Comparison of ENCODE assay signal across 13 cellular contexts in genomic region chr13:110503037-110503901, GRCh38. TPM values are rescaled to one million over a fixed set of nuclear protein-coding genes. Genes with fewer than 3 reads are reported as not detected.
DNase-seq lines count a peak whose midpoint lies in the region; ATAC-seq and TF ChIP-seq lines count a peak whose summit lies in the region.
"Had no signal": no experiment of that assay in that cellular context is flagged by ENCODE, and none has a peak within 500 bp of the region (broad histone marks: within the 10 kb centered on the region; RNA-seq: fewer than 3 reads in every experiment).

No MANE protein-coding gene starts in this region.

- no peak overlapping the region for H3K4ac ChIP-seq in IMR-90 (ENCODE audit: low read depth, low read length)

- 72% methylated on average over 7 of the region's 20 CpGs; no CpG with 5 or more reads in 1 of the 2 experiments for WGBS in IMR-90 (ENCODE audit: extremely low coverage in 2 of 2, insufficient read length in 1 of 2), 2 experiments

- CTCF ChIA-PET in CD8-positive, alpha-beta memory T cell (lab: Charles Lee) = no interaction called here
- CTCF ChIA-PET in IMR-90 (lab: Yijun Ruan, JAX) = no interaction called here

- H2BK5ac ChIP-seq in IMR-90 (ENCODE audit: low read depth, low read length, poor library complexity, severe bottlenecking) = peak overlapping the region; percentile 68

- no peak overlapping the region for H2BK20ac ChIP-seq in IMR-90 (ENCODE audit: low read depth, low read length)

- TSS peak; percentile 89 for BruUV-seq in IMR-90 (replicated peaks; lab: Mats Ljungman, UMichigan)

- H3K56ac ChIP-seq in IMR-90 (ENCODE audit: extremely low read depth, insufficient read depth, low read length) = no peak overlapping the region

- TF ChIP-seq CTCF in IMR-90 (conservative IDR thresholded peaks at IDR 0.05; ENCODE audit: low read depth, low read length) (no peak), osteocyte (IDR thresholded peaks at IDR 0.05) (no peak), colonic mucosa (IDR thresholded peaks at IDR 0.05) (no peak)

- H2AFZ ChIP-seq in IMR-90 (replicated peaks; ENCODE audit: low read length, poor library complexity) = no peak overlapping the region

- peak overlapping the region; percentile 65 for H3K27ac ChIP-seq in CD8-positive, alpha-beta memory T cell (ENCODE audit: low read depth, low read length)
- peak overlapping the region; percentile 28; the same call in 1 of the 2 replicates for H3K27ac ChIP-seq in IMR-90 (ENCODE audit: insufficient read depth, low read length)
- no peak overlapping the region for H3K27ac ChIP-seq in colonic mucosa
- H3K27ac ChIP-seq: prostate gland had no signal

- H3K79me1 ChIP-seq in IMR-90 (ENCODE audit: low read depth in 1 of 2, low read length in 2 of 2) = peaks cover 20 to 32% of the 10 kb centered on the region in 2 experiments

- POLR2A ChIA-PET in CD8-positive, alpha-beta memory T cell (lab: Charles Lee) = no interaction called here
- POLR2A ChIA-PET in IMR-90 (lab: Charles Lee; ENCODE audit: unreplicated experiment) = no interaction called here

- no peak for TF ChIP-seq POLR2A in IMR-90 (IDR thresholded peaks at IDR 0.05; ENCODE audit: low read depth, low read length)

- no peak for DNase-seq in CD8-positive, alpha-beta memory T cell
- DNase-seq in IMR-90 (peak; percentile 12), osteocyte (ENCODE audit: extremely low spot score, unreplicated experiment) (no peak), colonic mucosa (no peak), NCI-H2227 treated with DMSO at 0.1 percent for 48 hours (lab: John Stamatoyannopoulos, UW) (no peak), Kasumi-1 (lab: John Stamatoyannopoulos, UW) (no peak), NCI-H128 (lab: John Stamatoyannopoulos, UW; ENCODE audit: unreplicated experiment) (no peak)
- DNase-seq: activated naive CD8-positive, alpha-beta T cell treated with anti-CD3 and anti-CD28 coated beads for 36 hours; CD4-positive, alpha-beta T cell; midbrain had no signal

- ATAC-seq in IMR-90 (ENCODE audit: low read depth) = no peak
- ATAC-seq: SK-N-SH treated with all-trans-retinoic acid at 6 μM for 48 hours had no signal

- no peak overlapping the region for H2BK15ac ChIP-seq in IMR-90 (ENCODE audit: low read depth, low read length)

- no peaks in the 10 kb centered on the region for H3K4me1 ChIP-seq in CD8-positive, alpha-beta memory T cell (ENCODE audit: insufficient read depth, low read length)
- H3K4me1 ChIP-seq in IMR-90 (ENCODE audit: control insufficient read depth, insufficient read depth, low read length) (peaks cover 11% of the 10 kb centered on the region), colonic mucosa (peaks cover 10% of the 10 kb centered on the region)
- H3K4me1 ChIP-seq: prostate gland had no signal

- peaks cover 10% of the 10 kb centered on the region; the same call in 1 of the 2 replicates for H4K20me1 ChIP-seq in IMR-90 (ENCODE audit: insufficient read depth, low read length)

- no peak overlapping the region for H3K4me2 ChIP-seq in IMR-90 (ENCODE audit: low read depth, low read length)

- no peaks in the 10 kb centered on the region for H3K36me3 Mint-ChIP-seq in CD8-positive, alpha-beta memory T cell
- no peaks in the 10 kb centered on the region for H3K36me3 Mint-ChIP-seq in dendritic cell treated with granulocyte-macrophage colony-stimulating factor and Interleukin-4, amounts not matched to agents 40 ng/mL and 50 ng/mL, for 4 days (ENCODE audit: low read depth)
- peaks cover 72% of the 10 kb centered on the region for H3K36me3 Mint-ChIP-seq in osteocyte (ENCODE audit: unreplicated experiment)
- H3K36me3 Mint-ChIP-seq: activated naive CD8-positive, alpha-beta T cell treated with anti-CD3 and anti-CD28 coated beads for 36 hours had no signal

- TF ChIP-seq RAD21 in IMR-90 (IDR thresholded peaks at IDR 0.05; ENCODE audit: low read length) = no peak

- H3K9ac ChIP-seq in IMR-90 (ENCODE audit: low read depth, low read length) (no peak overlapping the region), colonic mucosa (ENCODE audit: low read depth in 2 of 2, low read length in 2 of 2) (no peak overlapping the region)

- H2BK120ac ChIP-seq in IMR-90 (ENCODE audit: low read depth, low read length) = no peak overlapping the region

- dilution Hi-C loops in IMR-90 (cut with HindIII; ENCODE audit: low sequenced_read_pairs, unreplicated experiment) = no loop called here

- no peak overlapping the region for H4K5ac ChIP-seq in IMR-90 (ENCODE audit: low read depth, low read length)

- peaks cover 0 to 6% (median 2%) of the 10 kb centered on the region in 5 donors for H3K9me3 Mint-ChIP-seq in CD8-positive, alpha-beta memory T cell
- peaks cover 29% of the 10 kb centered on the region for H3K9me3 Mint-ChIP-seq in dendritic cell treated with granulocyte-macrophage colony-stimulating factor and Interleukin-4, amounts not matched to agents 40 ng/mL and 50 ng/mL, for 4 days
- H3K9me3 Mint-ChIP-seq in osteocyte (ENCODE audit: unreplicated experiment) = no peaks in the 10 kb centered on the region
- H3K9me3 Mint-ChIP-seq: CD4-positive, alpha-beta T cell had no signal

- in situ Hi-C loops in IMR-90 (cut with MboI; ENCODE audit: low sequenced_read_pairs) = no loop called here

- H4K91ac ChIP-seq in IMR-90 (ENCODE audit: insufficient read depth, low read depth, low read length) = no peak overlapping the region

- H2AK5ac ChIP-seq in IMR-90 (ENCODE audit: low read depth, low read length) = no peak overlapping the region

- H3K4me3 ChIP-seq in CD8-positive, alpha-beta memory T cell (ENCODE audit: low read length) = no peak overlapping the region
- H3K4me3 ChIP-seq in IMR-90 (ENCODE audit: insufficient read depth, low read depth, low read length) (no peak overlapping the region), colonic mucosa (no peak overlapping the region)
- H3K4me3 ChIP-seq: prostate gland had no signal

- no peak overlapping the region for H2AK9ac ChIP-seq in IMR-90 (replicated peaks; ENCODE audit: low read depth, low read length, poor library complexity)

- no peak overlapping the region for H3K14ac ChIP-seq in IMR-90 (replicated peaks; ENCODE audit: low read depth, low read length)

- intact Hi-C loops in IMR-90 (cut with micrococcal nuclease) = no loop called here
- intact Hi-C loops in dendritic cell treated with granulocyte-macrophage colony-stimulating factor and Interleukin-4, amounts not matched to agents 40 ng/mL and 50 ng/mL, for 4 days (cut with micrococcal nuclease) = no loop called here
- intact Hi-C loops in colonic mucosa (cut with DNase I) = no loop called here

- H3K36me3 ChIP-seq in CD8-positive, alpha-beta memory T cell (ENCODE audit: insufficient read depth, low read length) = no peaks in the 10 kb centered on the region
- H3K36me3 ChIP-seq in IMR-90 (ENCODE audit: control insufficient read depth, insufficient read depth, low read length) (peaks cover 93% of the 10 kb centered on the region), colonic mucosa (no peaks in the 10 kb centered on the region)
- H3K36me3 ChIP-seq: prostate gland had no signal

- peaks cover 7 to 14% of the 10 kb centered on the region in 2 donors for H3K27me3 Mint-ChIP-seq in CD8-positive, alpha-beta memory T cell
- H3K27me3 Mint-ChIP-seq in dendritic cell treated with granulocyte-macrophage colony-stimulating factor and Interleukin-4, amounts not matched to agents 40 ng/mL and 50 ng/mL, for 4 days = peaks cover 13% of the 10 kb centered on the region
- no peaks in the 10 kb centered on the region for H3K27me3 Mint-ChIP-seq in osteocyte (ENCODE audit: unreplicated experiment)
- H3K27me3 Mint-ChIP-seq: activated naive CD8-positive, alpha-beta T cell treated with anti-CD3 and anti-CD28 coated beads for 36 hours had no signal

- H3K9me3 ChIP-seq in CD8-positive, alpha-beta memory T cell (ENCODE audit: low read length) = no peaks in the 10 kb centered on the region
- no peaks in the 10 kb centered on the region for H3K9me3 ChIP-seq in IMR-90 (ENCODE audit: control insufficient read depth, insufficient read depth, low read length)
- no peaks in the 10 kb centered on the region for H3K9me3 ChIP-seq in colonic mucosa
- H3K9me3 ChIP-seq: prostate gland had no signal

- no peaks in the 10 kb centered on the region for H3K27me3 ChIP-seq in CD8-positive, alpha-beta memory T cell (ENCODE audit: insufficient read depth, low read length, poor library complexity, severe bottlenecking)
- H3K27me3 ChIP-seq in IMR-90 (ENCODE audit: control insufficient read depth, insufficient read depth, low read length) = no peaks in the 10 kb centered on the region
- H3K27me3 ChIP-seq in colonic mucosa = no peaks in the 10 kb centered on the region

- H3K4me1 Mint-ChIP-seq in CD8-positive, alpha-beta memory T cell = no peaks in the 10 kb centered on the region
- H3K4me1 Mint-ChIP-seq in dendritic cell treated with granulocyte-macrophage colony-stimulating factor and Interleukin-4, amounts not matched to agents 40 ng/mL and 50 ng/mL, for 4 days (ENCODE audit: low read depth) = peaks cover 27% of the 10 kb centered on the region
- H3K4me1 Mint-ChIP-seq in osteocyte (ENCODE audit: unreplicated experiment) = peaks cover 54% of the 10 kb centered on the region
- H3K4me1 Mint-ChIP-seq: activated naive CD8-positive, alpha-beta T cell treated with anti-CD3 and anti-CD28 coated beads for 36 hours had no signal

- H4K8ac ChIP-seq in IMR-90 (ENCODE audit: low read depth in 2 of 2, low read length in 2 of 2) = no peak overlapping the region

- no peak overlapping the region for H3K23ac ChIP-seq in IMR-90 (ENCODE audit: low read depth, low read length)

- H3K27ac Mint-ChIP-seq in CD8-positive, alpha-beta memory T cell = no peak overlapping the region
- H3K27ac Mint-ChIP-seq in dendritic cell treated with granulocyte-macrophage colony-stimulating factor and Interleukin-4, amounts not matched to agents 40 ng/mL and 50 ng/mL, for 4 days = peak overlapping the region; percentile 40
- peak overlapping the region; percentile 66 for H3K27ac Mint-ChIP-seq in osteocyte (ENCODE audit: unreplicated experiment)
- H3K27ac Mint-ChIP-seq: activated naive CD8-positive, alpha-beta T cell treated with anti-CD3 and anti-CD28 coated beads for 36 hours; CD4-positive, alpha-beta T cell had no signal

- H3K9me1 ChIP-seq in IMR-90 (ENCODE audit: insufficient read depth, low read length) = peaks cover 14% of the 10 kb centered on the region

- no peak overlapping the region for H3K18ac ChIP-seq in IMR-90 (ENCODE audit: low read depth, low read length)

- H3K4me3 Mint-ChIP-seq in CD8-positive, alpha-beta memory T cell = no peak overlapping the region
- no peak overlapping the region for H3K4me3 Mint-ChIP-seq in dendritic cell treated with granulocyte-macrophage colony-stimulating factor and Interleukin-4, amounts not matched to agents 40 ng/mL and 50 ng/mL, for 4 days
- H3K4me3 Mint-ChIP-seq in osteocyte (ENCODE audit: unreplicated experiment) = no peak overlapping the region
- H3K4me3 Mint-ChIP-seq: activated naive CD8-positive, alpha-beta T cell treated with anti-CD3 and anti-CD28 coated beads for 36 hours; CD4-positive, alpha-beta T cell had no signal

RNA-seq across cellular contexts. Expression of gene RAB20, which starts 58.3 kb away (rescaled TPM):
- 1 to 10 TPM in 1 of 2 experiments, under 1 TPM in 1; 0.84 to 1.2 TPM for total RNA-seq in CD8-positive, alpha-beta memory T cell
- polyA plus RNA-seq in CD8-positive, alpha-beta memory T cell = 2.7 TPM
- total RNA-seq in IMR-90 (2012; rRNA removed) (3.6 and 3.8 TPM in 2 replicates), osteocyte (10.0 and 11.7 TPM in 2 replicates), colonic mucosa (10 to 100 TPM; 32.1 to 38.0 TPM)
- 4.7 and 5.1 TPM in 2 replicates for polyA plus RNA-seq in IMR-90 (2012; rRNA removed)
- polyA plus RNA-seq in IMR-90 (2012; cell fraction: cytosol; rRNA removed) = 6.1 and 6.7 TPM in 2 replicates
- polyA plus RNA-seq in IMR-90 (2012; cell fraction: nucleus; rRNA removed; ENCODE audit: low replicate concordance) = 2.3 and 2.4 TPM in 2 replicates

Comparison
In these comparisons a context has a peak if more than half of its experiments do, and no peak if none do; other contexts are left out.
1. H3K27ac Mint-ChIP-seq: peak in dendritic cell treated with granulocyte-macrophage colony-stimulating factor and Interleukin-4, amounts not matched to agents 40 ng/mL and 50 ng/mL, for 4 days (single experiment) and osteocyte (single experiment); none in CD8-positive, alpha-beta memory T cell (0 of 8).